1 cellular context compared by ENCODE assay signal in the genomic region with DNA sequence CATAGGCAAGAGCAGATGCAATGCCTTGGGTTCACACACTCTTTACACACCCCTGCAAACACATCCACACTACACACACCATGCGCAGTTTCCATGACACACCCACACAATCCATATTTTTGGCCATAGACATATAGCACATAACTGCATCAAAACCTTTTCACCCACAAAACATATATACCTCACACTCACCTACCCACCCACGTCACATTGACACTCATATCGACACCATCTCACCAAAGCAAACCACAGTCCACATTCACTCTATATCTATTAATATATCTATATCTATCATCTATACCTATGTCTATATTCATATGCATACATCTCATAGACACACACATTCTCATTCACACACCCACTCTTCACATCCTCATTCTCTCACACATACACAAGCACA.
TF ChIP-seq lines count a peak whose summit lies in the region.

No MANE protein-coding gene starts in this region.

TF ChIP-seq in HepG2, 621 proteins besides CTCF, POLR2A, EP300 and RAD21:
- TF ChIP-seq KDM1A (CRISPR knock-in tag; IDR thresholded peaks at IDR 0.05), result no peak
- no peak for TF ChIP-seq EZH2 (conservative IDR thresholded peaks at IDR 0.05; ENCODE audit: low read depth, low read length)
- peak; percentile 57; the same call in 1 of the 2 replicates for TF ChIP-seq CREB1 (IDR thresholded peaks at IDR 0.05)
- TF ChIP-seq CREB1 (CRISPR knock-in tag; IDR thresholded peaks at IDR 0.05), result no peak
- TF ChIP-seq, protein P1, sequence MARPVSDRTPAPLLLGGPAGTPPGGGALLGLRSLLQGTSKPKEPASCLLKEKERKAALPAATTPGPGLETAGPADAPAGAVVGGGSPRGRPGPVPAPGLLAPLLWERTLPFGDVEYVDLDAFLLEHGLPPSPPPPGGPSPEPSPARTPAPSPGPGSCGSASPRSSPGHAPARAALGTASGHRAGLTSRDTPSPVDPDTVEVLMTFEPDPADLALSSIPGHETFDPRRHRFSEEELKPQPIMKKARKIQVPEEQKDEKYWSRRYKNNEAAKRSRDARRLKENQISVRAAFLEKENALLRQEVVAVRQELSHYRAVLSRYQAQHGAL (CRISPR knock-in tag; IDR thresholded peaks at IDR 0.05; ENCODE audit: not compliant biosample characterization), result no peak
- no peak for TF ChIP-seq HDAC1 (CRISPR knock-in tag; IDR thresholded peaks at IDR 0.05)
- 0 out of 2 replicates have a peak, but pooled peaks have one; percentile 10 for TF ChIP-seq PLRG1 (conservative IDR thresholded peaks at IDR 0.05)
- TF ChIP-seq ZKSCAN8 (CRISPR knock-in tag; IDR thresholded peaks at IDR 0.05; ENCODE audit: borderline replicate concordance), result no peak
- no peak for TF ChIP-seq ZNF451 (CRISPR knock-in tag; IDR thresholded peaks at IDR 0.05)
- TF ChIP-seq EEA1 (CRISPR knock-in tag; IDR thresholded peaks at IDR 0.05; ENCODE audit: borderline replicate concordance), result no peak
